25 cellular contexts compared by ENCODE assay signal in the genomic region with DNA sequence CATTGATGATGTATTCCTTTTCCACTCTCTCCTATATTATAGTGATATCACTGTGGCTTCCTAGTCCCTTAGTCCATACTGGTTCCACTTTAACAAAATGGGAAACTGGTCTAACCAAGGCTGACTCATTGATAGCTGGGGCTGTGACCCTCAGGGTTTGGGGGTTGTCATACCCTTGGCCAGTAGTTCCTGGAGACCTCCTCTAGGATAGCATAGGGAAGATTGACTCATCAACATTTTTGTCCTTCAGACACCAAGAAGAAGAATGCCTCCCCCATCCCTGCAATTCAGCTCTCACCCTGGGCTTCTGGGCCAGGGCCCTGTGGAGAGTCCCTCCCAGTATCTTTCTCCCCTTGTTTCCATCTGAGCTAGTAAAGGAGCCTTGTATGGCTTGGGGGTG.
"Had no signal": no experiment of that assay in that cellular context is flagged by ENCODE, and none has a peak within 500 bp of the region (broad histone marks: within the 10 kb centered on the region; RNA-seq: fewer than 3 reads in every experiment).

No MANE protein-coding gene starts in this region.

- ATAC-seq: activated naive CD8-positive, alpha-beta T cell treated with anti-CD3 and anti-CD28 coated beads, Interleukin-2, amount 50 U/mL, for 24 hours; heart left ventricle; left lung; lower lobe of right lung; mucosa of descending colon; natural killer cell treated with Interleukin-12 subunit alpha and Interleukin-12 subunit beta and Interleukin-15 and Interleukin-18, amount 100 ng/mL, for 72 hours; right cardiac atrium; stimulated activated naive B cell treated with anti-CD40 and anti-IgM and Interleukin-4, amounts not matched to agents 10 μg/mL and 1 μg/mL and 100 μg/mL, for 72 hours had no signal

- H3K27ac Mint-ChIP-seq: activated CD4-positive, alpha-beta memory T cell treated with anti-CD3 and anti-CD28 coated beads, Interleukin-2, amount 10 ng/mL, durations not matched to agents 7 days and 5 days; activated CD4-positive, alpha-beta T cell treated with anti-CD3 and anti-CD28 coated beads, Interleukin-2, amount 10 ng/mL, durations not matched to agents 24 days and 14 days; activated naive CD4-positive, alpha-beta T cell treated with anti-CD3 and anti-CD28 coated beads, Interleukin-2, amount 50 U/mL, for 24 hours; activated naive CD8-positive, alpha-beta T cell treated with anti-CD3 and anti-CD28 coated beads, Interleukin-2, amount 50 U/mL, for 24 hours; activated T-cell treated with anti-CD3 and anti-CD28 coated beads, Interleukin-2, amount 50 U/mL, for 24 hours; immature natural killer cell; natural killer cell treated with Interleukin-12 subunit alpha and Interleukin-12 subunit beta and Interleukin-15 and Interleukin-18, amount 100 ng/mL, for 72 hours; stimulated activated naive B cell treated with anti-CD40 and anti-IgM and Interleukin-4, amounts not matched to agents 10 μg/mL and 1 μg/mL and 100 μg/mL, for 72 hours had no signal

- H3K9me3 Mint-ChIP-seq: activated CD4-positive, alpha-beta memory T cell treated with anti-CD3 and anti-CD28 coated beads, Interleukin-2, amount 10 ng/mL, durations not matched to agents 7 days and 5 days; activated CD4-positive, alpha-beta T cell treated with anti-CD3 and anti-CD28 coated beads, Interleukin-2, amount 10 ng/mL, durations not matched to agents 24 days and 14 days; activated naive CD4-positive, alpha-beta T cell treated with anti-CD3 and anti-CD28 coated beads, Interleukin-2, amount 50 U/mL, for 24 hours; activated naive CD8-positive, alpha-beta T cell treated with anti-CD3 and anti-CD28 coated beads, Interleukin-2, amount 50 U/mL, for 24 hours; activated T-cell treated with anti-CD3 and anti-CD28 coated beads, Interleukin-2, amount 50 U/mL, for 24 hours; immature natural killer cell; natural killer cell treated with Interleukin-12 subunit alpha and Interleukin-12 subunit beta and Interleukin-15 and Interleukin-18, amount 100 ng/mL, for 72 hours; stimulated activated naive B cell treated with anti-CD40 and anti-IgM and Interleukin-4, amounts not matched to agents 10 μg/mL and 1 μg/mL and 100 μg/mL, for 72 hours had no signal

- H3K36me3 ChIP-seq: breast epithelium, heart left ventricle, left lung, lower lobe of right lung, suprapubic skin, tibial nerve, WERI-Rb-1 had no signal

- H3K27me3 ChIP-seq: left lung, suprapubic skin had no signal

- H3K4me3 ChIP-seq: breast epithelium, heart left ventricle, left lung, lower lobe of right lung, mucosa of descending colon, suprapubic skin, tibial nerve had no signal

- H3K4me3 Mint-ChIP-seq: activated CD4-positive, alpha-beta memory T cell treated with anti-CD3 and anti-CD28 coated beads, Interleukin-2, amount 10 ng/mL, durations not matched to agents 7 days and 5 days; activated CD4-positive, alpha-beta T cell treated with anti-CD3 and anti-CD28 coated beads, Interleukin-2, amount 10 ng/mL, durations not matched to agents 24 days and 14 days; activated naive CD4-positive, alpha-beta T cell treated with anti-CD3 and anti-CD28 coated beads, Interleukin-2, amount 50 U/mL, for 24 hours; activated naive CD8-positive, alpha-beta T cell treated with anti-CD3 and anti-CD28 coated beads, Interleukin-2, amount 50 U/mL, for 24 hours; activated T-cell treated with anti-CD3 and anti-CD28 coated beads, Interleukin-2, amount 50 U/mL, for 24 hours; immature natural killer cell; natural killer cell treated with Interleukin-12 subunit alpha and Interleukin-12 subunit beta and Interleukin-15 and Interleukin-18, amount 100 ng/mL, for 72 hours; stimulated activated naive B cell treated with anti-CD40 and anti-IgM and Interleukin-4, amounts not matched to agents 10 μg/mL and 1 μg/mL and 100 μg/mL, for 72 hours had no signal

- H3K27me3 Mint-ChIP-seq: activated naive CD4-positive, alpha-beta T cell treated with anti-CD3 and anti-CD28 coated beads, Interleukin-2, amount 50 U/mL, for 24 hours; activated naive CD8-positive, alpha-beta T cell treated with anti-CD3 and anti-CD28 coated beads, Interleukin-2, amount 50 U/mL, for 24 hours had no signal

- H3K9me3 ChIP-seq: breast epithelium, heart left ventricle, left lung, lower lobe of right lung, mucosa of descending colon, suprapubic skin, tibial nerve had no signal

- H3K36me3 Mint-ChIP-seq: activated naive CD4-positive, alpha-beta T cell treated with anti-CD3 and anti-CD28 coated beads, Interleukin-2, amount 50 U/mL, for 24 hours; natural killer cell treated with Interleukin-12 subunit alpha and Interleukin-12 subunit beta and Interleukin-15 and Interleukin-18, amount 100 ng/mL, for 72 hours had no signal

- DNase-seq: activated CD4-positive, alpha-beta memory T cell treated with anti-CD3 and anti-CD28 coated beads, Interleukin-2, amount 10 ng/mL, durations not matched to agents 7 days and 5 days; activated CD4-positive, alpha-beta T cell treated with anti-CD3 and anti-CD28 coated beads, Interleukin-2, amount 10 ng/mL, durations not matched to agents 24 days and 14 days; activated CD4-positive, CD25-positive, alpha-beta regulatory T cell treated with anti-CD3 and anti-CD28 coated beads, Interleukin-2, amount 50 U/mL, for 72 hours; activated CD8-positive, alpha-beta memory T cell treated with anti-CD3 and anti-CD28 coated beads, Interleukin-2, amount 50 U/mL, for 48 hours; activated naive CD8-positive, alpha-beta T cell treated with anti-CD3 and anti-CD28 coated beads, Interleukin-2, amount 50 U/mL, for 24 hours; activated T-cell treated with anti-CD3 and anti-CD28 coated beads, Interleukin-2, amount 50 U/mL, for 24 hours; amygdala; central memory CD4-positive, alpha-beta T cell; heart left ventricle; hypothalamus; immature natural killer cell; kidney glomerular epithelial cell; left lung; lower lobe of right lung; mucosa of descending colon; right cardiac atrium; stimulated activated CD4-positive, alpha-beta T cell treated with anti-CD3 and anti-CD28 coated beads, Interleukin-15, amount 100 ng/mL, for 24 hours; stimulated activated CD4-positive, alpha-beta T cell treated with anti-CD3 and anti-CD28 coated beads, Interleukin-2, amount 100 ng/mL, for 24 hours; stimulated activated naive B cell treated with anti-CD40 and anti-IgM and Interleukin-4, amounts not matched to agents 10 μg/mL and 1 μg/mL and 100 μg/mL, for 72 hours; WERI-Rb-1 had no signal

- H3K27ac ChIP-seq: breast epithelium, heart left ventricle, left lung, lower lobe of right lung, suprapubic skin, tibial nerve, WERI-Rb-1 had no signal

- H3K4me1 Mint-ChIP-seq: activated CD4-positive, alpha-beta T cell treated with anti-CD3 and anti-CD28 coated beads, Interleukin-2, amount 10 ng/mL, durations not matched to agents 24 days and 14 days; activated naive CD4-positive, alpha-beta T cell treated with anti-CD3 and anti-CD28 coated beads, Interleukin-2, amount 50 U/mL, for 24 hours; activated naive CD8-positive, alpha-beta T cell treated with anti-CD3 and anti-CD28 coated beads, Interleukin-2, amount 50 U/mL, for 24 hours; immature natural killer cell; stimulated activated naive B cell treated with anti-CD40 and anti-IgM and Interleukin-4, amounts not matched to agents 10 μg/mL and 1 μg/mL and 100 μg/mL, for 72 hours had no signal

- H3K4me1 ChIP-seq: breast epithelium, heart left ventricle, left lung, lower lobe of right lung, suprapubic skin, tibial nerve had no signal
